ENCODE assay signal across 1 cellular context in genomic region chr12:109276160-109276559, GRCh38.
TF ChIP-seq lines count a peak whose summit lies in the region.

No MANE protein-coding gene starts in this region.

TF ChIP-seq in HepG2, 621 proteins besides CTCF, POLR2A, EP300 and RAD21:
- TF ChIP-seq THAP9 (CRISPR knock-in tag; IDR thresholded peaks at IDR 0.05; ENCODE audit: borderline replicate concordance) (no peak), ZNF280B (CRISPR knock-in tag; IDR thresholded peaks at IDR 0.05; ENCODE audit: borderline replicate concordance) (no peak), ZMYM3 (CRISPR knock-in tag; IDR thresholded peaks at IDR 0.05) (0 out of 2 replicates have a peak, but pooled peaks have one; percentile 17), SNAPC5 (CRISPR knock-in tag; IDR thresholded peaks at IDR 0.05; ENCODE audit: borderline replicate concordance) (no peak), SIN3B (IDR thresholded peaks at IDR 0.05; ENCODE audit: low read length) (no peak), MED1 (CRISPR knock-in tag; IDR thresholded peaks at IDR 0.05) (no peak), RXRA (CRISPR knock-in tag; IDR thresholded peaks at IDR 0.05) (no peak), ZNF275 (CRISPR knock-in tag; IDR thresholded peaks at IDR 0.05; ENCODE audit: borderline replicate concordance) (no peak), RBFOX2 (IDR thresholded peaks at IDR 0.05; ENCODE audit: low read depth, low read length) (no peak), MIXL1 (CRISPR knock-in tag; IDR thresholded peaks at IDR 0.05) (no peak), ZNF629 (CRISPR knock-in tag; conservative IDR thresholded peaks at IDR 0.05) (peak; percentile 95), ZNF3 (CRISPR knock-in tag; IDR thresholded peaks at IDR 0.05) (no peak), JDP2 (CRISPR knock-in tag; IDR thresholded peaks at IDR 0.05; ENCODE audit: borderline replicate concordance) (no peak), PHF21A (CRISPR knock-in tag; IDR thresholded peaks at IDR 0.05) (no peak), ZNF562 (CRISPR knock-in tag; IDR thresholded peaks at IDR 0.05; ENCODE audit: borderline replicate concordance) (no peak), ZMAT5 (CRISPR knock-in tag; IDR thresholded peaks at IDR 0.05; ENCODE audit: borderline replicate concordance, low read depth) (no peak), SRF (IDR thresholded peaks at IDR 0.05; ENCODE audit: low read depth, low read length) (no peak)
TF ChIP-seq in HepG2: peak in this region for 2.
